In the genomic region with DNA sequence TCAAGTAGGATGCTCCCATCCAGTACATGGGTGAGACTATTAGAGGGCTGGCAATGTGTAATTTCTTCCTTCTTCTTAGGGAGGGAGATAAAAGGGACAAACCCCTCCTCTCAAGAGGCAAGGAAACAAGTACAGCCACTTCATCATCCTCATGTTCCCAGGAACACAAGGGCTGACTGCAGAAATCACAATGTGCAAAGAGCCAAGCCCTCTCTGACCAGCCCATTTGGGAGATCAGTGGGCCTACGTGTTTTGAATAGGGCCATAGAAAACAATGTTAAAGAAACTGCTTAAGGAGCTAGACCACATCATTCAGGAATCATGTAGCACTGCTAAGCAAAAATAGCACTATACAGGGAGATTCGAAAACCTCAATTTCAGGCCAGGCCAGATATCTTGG, we compare ENCODE assay signal across 29 cellular contexts.
"Had no signal": no experiment of that assay in that cellular context is flagged by ENCODE, and none has a peak within 500 bp of the region (broad histone marks: within the 10 kb centered on the region; RNA-seq: fewer than 3 reads in every experiment).

No MANE protein-coding gene starts in this region.

- H3K27ac ChIP-seq: adrenal gland, body of pancreas, epithelial cell of prostate, VCaP had no signal

- H3K36me3 ChIP-seq: adrenal gland had no signal

- H3K4me3 ChIP-seq: adrenal gland, body of pancreas had no signal

- H3K36me3 Mint-ChIP-seq: activated naive CD4-positive, alpha-beta T cell treated with anti-CD3 and anti-CD28 coated beads, Interleukin-2, amount 50 U/mL, for 24 hours; activated naive CD8-positive, alpha-beta T cell treated with anti-CD3 and anti-CD28 coated beads for 36 hours had no signal

- H3K9me3 ChIP-seq: adrenal gland, body of pancreas had no signal

- H3K27ac Mint-ChIP-seq: activated CD4-positive, alpha-beta memory T cell treated with anti-CD3 and anti-CD28 coated beads, Interleukin-2, amount 10 ng/mL, durations not matched to agents 7 days and 5 days; activated CD4-positive, alpha-beta T cell treated with anti-CD3 and anti-CD28 coated beads, Interleukin-2, amount 10 ng/mL, durations not matched to agents 7 days and 5 days; activated naive CD4-positive, alpha-beta T cell treated with anti-CD3 and anti-CD28 coated beads for 36 hours; activated naive CD4-positive, alpha-beta T cell treated with anti-CD3 and anti-CD28 coated beads, Interleukin-2, amount 50 U/mL, for 24 hours; activated naive CD8-positive, alpha-beta T cell treated with anti-CD3 and anti-CD28 coated beads for 36 hours; activated naive CD8-positive, alpha-beta T cell treated with anti-CD3 and anti-CD28 coated beads, Interleukin-2, amount 50 U/mL, for 24 hours; activated T-helper 1 cell treated with anti-CD3 and anti-CD28 coated beads, Interleukin-12 subunit alpha, Interleukin-12 subunit beta, Interleukin-2, Interleukin-4 antibody, amounts not matched to agents 30 ng/mL and 10 ng/mL and 1 ng/mL, durations not matched to agents 14 hours and 24 hours and 36 hours; activated T-helper 2 cell treated with anti-CD3 and anti-CD28 coated beads, Interferon-gamma antibody, Interleukin-2, Interleukin-4, amounts not matched to agents 10 μg/mL and 5 μg/mL and 100 μg/mL, durations not matched to agents 14 hours and 24 hours and 36 hours; effector memory CD8-positive, alpha-beta T cell; WTC11 had no signal

- H3K4me3 Mint-ChIP-seq: activated CD4-positive, alpha-beta memory T cell treated with anti-CD3 and anti-CD28 coated beads, Interleukin-2, amount 10 ng/mL, durations not matched to agents 7 days and 5 days; activated CD4-positive, alpha-beta T cell treated with anti-CD3 and anti-CD28 coated beads, Interleukin-2, amount 10 ng/mL, durations not matched to agents 7 days and 5 days; activated naive CD4-positive, alpha-beta T cell treated with anti-CD3 and anti-CD28 coated beads for 36 hours; activated naive CD4-positive, alpha-beta T cell treated with anti-CD3 and anti-CD28 coated beads, Interleukin-2, amount 50 U/mL, for 24 hours; activated naive CD8-positive, alpha-beta T cell treated with anti-CD3 and anti-CD28 coated beads for 36 hours; activated naive CD8-positive, alpha-beta T cell treated with anti-CD3 and anti-CD28 coated beads, Interleukin-2, amount 50 U/mL, for 24 hours; activated T-helper 1 cell treated with anti-CD3 and anti-CD28 coated beads, Interleukin-12 subunit alpha, Interleukin-12 subunit beta, Interleukin-2, Interleukin-4 antibody, amounts not matched to agents 30 ng/mL and 10 ng/mL and 1 ng/mL, durations not matched to agents 14 hours and 24 hours and 36 hours; effector memory CD8-positive, alpha-beta T cell; WTC11 had no signal

- H3K27me3 ChIP-seq: adrenal gland, body of pancreas had no signal

- H3K4me1 ChIP-seq: body of pancreas had no signal

- H3K27me3 Mint-ChIP-seq: activated CD4-positive, alpha-beta memory T cell treated with anti-CD3 and anti-CD28 coated beads, Interleukin-2, amount 10 ng/mL, durations not matched to agents 7 days and 5 days; activated CD4-positive, alpha-beta T cell treated with anti-CD3 and anti-CD28 coated beads, Interleukin-2, amount 10 ng/mL, durations not matched to agents 7 days and 5 days; activated naive CD4-positive, alpha-beta T cell treated with anti-CD3 and anti-CD28 coated beads, Interleukin-2, amount 50 U/mL, for 24 hours; activated naive CD8-positive, alpha-beta T cell treated with anti-CD3 and anti-CD28 coated beads for 36 hours; activated naive CD8-positive, alpha-beta T cell treated with anti-CD3 and anti-CD28 coated beads, Interleukin-2, amount 50 U/mL, for 24 hours; effector memory CD8-positive, alpha-beta T cell had no signal

- H3K4me1 Mint-ChIP-seq: activated naive CD4-positive, alpha-beta T cell treated with anti-CD3 and anti-CD28 coated beads, Interleukin-2, amount 50 U/mL, for 24 hours had no signal

- ATAC-seq: activated naive CD8-positive, alpha-beta T cell treated with anti-CD3 and anti-CD28 coated beads, Interleukin-2, amount 50 U/mL, for 24 hours; body of pancreas; effector memory CD8-positive, alpha-beta T cell; WTC11 had no signal

- DNase-seq: activated CD4-positive, alpha-beta memory T cell treated with anti-CD3 and anti-CD28 coated beads, Interleukin-2, amount 10 ng/mL, durations not matched to agents 7 days and 5 days; activated CD4-positive, alpha-beta T cell treated with anti-CD3 and anti-CD28 coated beads for 1 hour; activated CD4-positive, alpha-beta T cell treated with anti-CD3 and anti-CD28 coated beads for 4 hours; activated CD4-positive, alpha-beta T cell treated with anti-CD3 and anti-CD28 coated beads, Interleukin-2, amount 10 ng/mL, durations not matched to agents 7 days and 5 days; activated CD4-positive, alpha-beta T cell treated with anti-CD3 and anti-CD28 coated beads, Interleukin-2, amount 50 U/mL, for 4 hours; activated effector memory CD4-positive, alpha-beta T cell treated with anti-CD3 and anti-CD28 coated beads, Interleukin-2, amount 50 U/mL, for 16 hours; activated naive CD4-positive, alpha-beta T cell treated with anti-CD3 and anti-CD28 coated beads for 36 hours; activated naive CD8-positive, alpha-beta T cell treated with anti-CD3 and anti-CD28 coated beads for 36 hours; activated naive CD8-positive, alpha-beta T cell treated with anti-CD3 and anti-CD28 coated beads, Interleukin-2, amount 50 U/mL, for 24 hours; activated T-cell treated with anti-CD3 and anti-CD28 coated beads, Interleukin-2, amount 50 U/mL, for 1 hour; activated T-cell treated with anti-CD3 and anti-CD28 coated beads, Interleukin-2, amount 50 U/mL, for 48 hours; adrenal gland; amygdala; aorta; body of pancreas; caudate nucleus; cortex of kidney; dermis blood vessel endothelial cell; effector CD4-positive, alpha-beta T cell; effector memory CD8-positive, alpha-beta T cell; foreskin fibroblast; head of caudate nucleus; T-helper 2 cell had no signal

- H3K9me3 Mint-ChIP-seq: activated CD4-positive, alpha-beta memory T cell treated with anti-CD3 and anti-CD28 coated beads, Interleukin-2, amount 10 ng/mL, durations not matched to agents 7 days and 5 days; activated CD4-positive, alpha-beta T cell treated with anti-CD3 and anti-CD28 coated beads, Interleukin-2, amount 10 ng/mL, durations not matched to agents 7 days and 5 days; activated naive CD4-positive, alpha-beta T cell treated with anti-CD3 and anti-CD28 coated beads for 36 hours; activated naive CD4-positive, alpha-beta T cell treated with anti-CD3 and anti-CD28 coated beads, Interleukin-2, amount 50 U/mL, for 24 hours; activated naive CD8-positive, alpha-beta T cell treated with anti-CD3 and anti-CD28 coated beads for 36 hours; activated naive CD8-positive, alpha-beta T cell treated with anti-CD3 and anti-CD28 coated beads, Interleukin-2, amount 50 U/mL, for 24 hours; activated T-helper 1 cell treated with anti-CD3 and anti-CD28 coated beads, Interleukin-12 subunit alpha, Interleukin-12 subunit beta, Interleukin-2, Interleukin-4 antibody, amounts not matched to agents 30 ng/mL and 10 ng/mL and 1 ng/mL, durations not matched to agents 14 hours and 24 hours and 36 hours; activated T-helper 2 cell treated with anti-CD3 and anti-CD28 coated beads, Interferon-gamma antibody, Interleukin-2, Interleukin-4, amounts not matched to agents 10 μg/mL and 5 μg/mL and 100 μg/mL, durations not matched to agents 14 hours and 24 hours and 36 hours; effector memory CD8-positive, alpha-beta T cell; WTC11 had no signal
